In the genomic region with DNA sequence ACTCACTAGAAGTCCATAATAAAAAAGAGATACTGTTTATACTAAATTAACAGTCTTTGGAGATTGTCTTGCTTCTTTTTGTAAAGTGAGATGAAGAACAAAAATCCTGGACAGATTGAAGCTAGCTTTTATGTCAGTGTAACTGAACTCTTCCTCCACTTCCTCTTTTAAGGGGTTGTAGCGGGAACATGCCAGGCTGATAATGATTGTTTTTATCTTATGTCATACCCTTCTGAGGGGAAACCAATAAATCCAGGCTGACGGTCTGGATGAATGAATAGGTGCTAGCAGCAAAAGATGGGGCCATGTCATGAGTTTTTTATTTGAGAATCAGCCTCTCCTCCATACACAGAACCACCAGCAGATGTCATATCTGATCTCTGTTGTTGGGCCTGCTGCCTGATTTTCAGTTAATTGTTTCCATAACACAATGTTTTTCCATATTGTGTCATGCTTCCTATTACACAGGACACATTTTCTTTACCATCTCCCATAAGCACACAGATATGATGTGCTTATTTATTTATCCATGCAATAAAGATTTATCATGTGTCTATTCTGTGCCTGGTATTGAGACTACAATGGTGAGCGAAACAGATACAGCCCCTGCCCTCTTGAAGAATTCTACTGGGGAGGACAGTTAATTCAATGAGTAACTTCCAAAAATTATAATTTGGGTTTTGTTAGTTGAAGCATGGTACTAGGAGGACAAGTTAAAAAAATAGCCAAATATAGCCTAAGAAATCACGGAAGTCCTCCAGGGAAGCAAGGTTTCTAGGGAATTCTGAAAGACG, we compare ENCODE assay signal across 9 cellular contexts. TPM values are rescaled to one million over a fixed set of nuclear protein-coding genes. Genes with fewer than 3 reads are reported as not detected.
A peak's percentile ranks its signal among the peaks of the same experiment; 100 is the strongest.
DNase-seq lines count a peak whose midpoint lies in the region; ATAC-seq, FAIRE-seq and TF ChIP-seq lines count a peak whose summit lies in the region.
"Had no signal": no experiment of that assay in that cellular context is flagged by ENCODE, and none has a peak within 500 bp of the region (broad histone marks: within the 10 kb centered on the region; RNA-seq: fewer than 3 reads in every experiment).

No MANE protein-coding gene starts in this region.

- CTCF ChIA-PET in activated CD4-positive, alpha-beta T cell treated with anti-CD3 and anti-CD28 coated beads for 36 hours (lab: Charles Lee) = interaction anchor here (0.7 to 2.0 kb wide), 8 partner anchors 12 to 518 kb away, joined by 3 to 8 read pairs (median 3); no protein-coding TSS in a partner anchor
- CTCF ChIA-PET in GM12878 (lab: Yijun Ruan, JAX) = interaction anchor here (0.9 to 9.8 kb wide), 8 partner anchors 12 to 493 kb away, joined by 3 to 219 read pairs (median 4); no protein-coding TSS in a partner anchor

- no peaks in the 10 kb centered on the region for H3K4me1 ChIP-seq in GM12878 (ENCODE audit: control insufficient read depth, insufficient read depth, low read length)

- TF ChIP-seq POLR2A in GM12878 (IDR thresholded peaks at IDR 0.05; ENCODE audit: low read depth, low read length) = no peak

- peaks cover 10% of the 10 kb centered on the region for H3K27me3 Mint-ChIP-seq in activated CD4-positive, alpha-beta T cell treated with anti-CD3 and anti-CD28 coated beads for 36 hours

- RAD21 ChIA-PET in GM12878 (lab: Charles Lee; ENCODE audit: unreplicated experiment) = no interaction called here

- intact Hi-C loops in activated CD4-positive, alpha-beta T cell treated with anti-CD3 and anti-CD28 coated beads for 36 hours (cut with DNase I, micrococcal nuclease) = loop anchor here in 1 of 2 experiments (10.0 kb wide), 1 partner anchor 758 kb away; no protein-coding TSS in a partner anchor
- intact Hi-C loops in GM12878 (cut with micrococcal nuclease; ENCODE audit: unreplicated experiment) = no loop called here

- H3K4me1 Mint-ChIP-seq in activated CD4-positive, alpha-beta T cell treated with anti-CD3 and anti-CD28 coated beads for 36 hours = no peaks in the 10 kb centered on the region

- no peaks in the 10 kb centered on the region; a peak in 1 of 4 replicates for H3K27me3 ChIP-seq in GM12878 (replicated peaks in 1 of 2; ENCODE audit: control insufficient read depth in 2 of 2, insufficient read depth in 2 of 2, low read length in 1 of 2)

- no TSS peak for BruUV-seq in GM12878 (replicated peaks; lab: Mats Ljungman, UMichigan)

- no peak for TF ChIP-seq EP300 in GM12878 (IDR thresholded peaks at IDR 0.05; ENCODE audit: borderline replicate concordance in 1 of 2, control insufficient read depth in 1 of 2, low read depth in 2 of 2, low read length in 2 of 2)

- H3K27ac Mint-ChIP-seq in activated CD4-positive, alpha-beta T cell treated with anti-CD3 and anti-CD28 coated beads for 36 hours = no peak overlapping the region

- no peak for DNase-seq in activated CD4-positive, alpha-beta T cell treated with anti-CD3 and anti-CD28 coated beads for 36 hours
- no peak for DNase-seq in activated CD4-positive, alpha-beta T cell treated with anti-CD3 and anti-CD28 coated beads for 48 hours
- DNase-seq in NCI-H2081 (lab: John Stamatoyannopoulos, UW) (peak; percentile 68 to 82), GM12878 (ENCODE audit: low read depth, low spot score) (no peak), renal cortical epithelial cell (ENCODE audit: low read depth) (peak; percentile 11), T-helper 9 cell (no peak), retina (no peak)

- no peak overlapping the region for H3K4me3 ChIP-seq in GM12878

- H2AFZ ChIP-seq in GM12878 (ENCODE audit: control insufficient read depth, low read depth, low read length) = no peak overlapping the region

- no peak overlapping the region for H3K4me2 ChIP-seq in GM12878 (ENCODE audit: control insufficient read depth, insufficient read depth)

- no peaks in the 10 kb centered on the region for H3K36me3 ChIP-seq in GM12878 (ENCODE audit: control insufficient read depth in 2 of 2, insufficient read depth in 2 of 2, low read length in 1 of 2)

- no peaks in the 10 kb centered on the region for H3K9me3 Mint-ChIP-seq in activated CD4-positive, alpha-beta T cell treated with anti-CD3 and anti-CD28 coated beads for 36 hours (ENCODE audit: low read depth)

- no peak overlapping the region for H3K9ac ChIP-seq in GM12878 (ENCODE audit: control insufficient read depth, insufficient read depth, low read length)

- no peak overlapping the region for H3K4me3 Mint-ChIP-seq in activated CD4-positive, alpha-beta T cell treated with anti-CD3 and anti-CD28 coated beads for 36 hours

- TF ChIP-seq CTCF in GM12878 (IDR thresholded peaks at IDR 0.05 in 2 of 3, conservative IDR thresholded peaks at IDR 0.05 in 1 of 3; ENCODE audit: control insufficient read depth in 2 of 3, extremely low read depth in 1 of 3, insufficient read depth in 1 of 3, low read depth in 3 of 3, low read length in 3 of 3) = peak in 2 of 3 experiments; percentile 10 to 30; a peak in 2 of 6 replicates

- POLR2A ChIA-PET in activated CD4-positive, alpha-beta T cell treated with anti-CD3 and anti-CD28 coated beads for 36 hours (lab: Charles Lee) = no interaction called here
- POLR2A ChIA-PET in GM12878 (lab: Charles Lee) = no interaction called here

- SMC1A ChIA-PET in GM12878 (lab: Charles Lee; ENCODE audit: uncharacterized antibody, unreplicated experiment) = no interaction called here

- H3K27ac ChIP-seq in GM12878 (ENCODE audit: control insufficient read depth, insufficient read depth) = no peak overlapping the region

- H3K79me2 ChIP-seq in GM12878 (ENCODE audit: control insufficient read depth, insufficient read depth, low read length) = no peaks in the 10 kb centered on the region

- H4K20me1 ChIP-seq in GM12878 (ENCODE audit: control insufficient read depth, insufficient read depth) = no peaks in the 10 kb centered on the region

- FAIRE-seq in GM12878 (lab: Jason Lieb, UNC) = no peak
- FAIRE-seq: small intestine had no signal

- H3K36me3 Mint-ChIP-seq in activated CD4-positive, alpha-beta T cell treated with anti-CD3 and anti-CD28 coated beads for 36 hours (ENCODE audit: low read depth) = no peaks in the 10 kb centered on the region

- WGBS in GM12878 (ENCODE audit: insufficient coverage, insufficient replicate concordance, low lambda C conversion rate, missing lambda C conversion rate) = 14% methylated on average over 5 of the region's 5 CpGs

- H3K9me3 ChIP-seq in GM12878 (replicated peaks; ENCODE audit: control insufficient read depth, insufficient read depth, low read length) = no peaks in the 10 kb centered on the region

- ATAC-seq in activated CD4-positive, alpha-beta T cell treated with anti-CD3 and anti-CD28 coated beads for 36 hours = peak; percentile 33
- ATAC-seq in GM12878 = no peak
- ATAC-seq in GM19328 (IDR thresholded peaks at IDR 0.05; ENCODE audit: unreplicated experiment) = no peak

- 0 out of 2 replicates have a peak, but pooled peaks have one; percentile 9 for TF ChIP-seq RAD21 in GM12878 (IDR thresholded peaks at IDR 0.05; ENCODE audit: insufficient read depth, low read depth, low read length)

- in situ Hi-C loops in GM12878 (cut with MboI) = loop anchor here (25.0 kb wide), 1 partner anchor 1285 kb away; no protein-coding TSS in a partner anchor

TF ChIP-seq in GM12878, 131 proteins besides CTCF, POLR2A, EP300 and RAD21:
- TF ChIP-seq TCF12 (IDR thresholded peaks at IDR 0.05; ENCODE audit: low read depth, low read length) (no peak), SIX5 (IDR thresholded peaks at IDR 0.05; ENCODE audit: low read depth, low read length, severe bottlenecking) (no peak), CBX5 (IDR thresholded peaks at IDR 0.05; ENCODE audit: low read depth) (no peak), SPI1 (IDR thresholded peaks at IDR 0.05; ENCODE audit: borderline replicate concordance, insufficient read depth, low read depth, low read length) (peak; percentile 64)

RNA-seq across cellular contexts. Expression of a gene that starts 33.5 kb away (rescaled TPM):
- 10 to 100 TPM; 14.8 to 17.7 TPM for total RNA-seq in activated CD4-positive, alpha-beta T cell treated with anti-CD3 and anti-CD28 coated beads for 36 hours
- 8.5 and 10.0 TPM in 2 replicates for total RNA-seq in GM12878 (2013; cell fraction: nucleolus; rRNA removed)
- total RNA-seq in GM12878 (2014; rRNA removed) (3.8 and 5.1 TPM in 2 replicates), GM12878 (2014; rRNA removed; fragmentation: Illumina TruSeq; extraction: Trizol) (5.1 TPM in 2 replicates), GM12878 (2021) (5.8 and 6.1 TPM in 2 replicates), renal cortical epithelial cell (18.9 and 20.9 TPM in 2 replicates)
- 1.0 TPM for polyA plus RNA-seq in GM12878 (2011; ENCODE audit: low read depth)
- polyA plus RNA-seq in GM12878 (2011; rRNA removed) (7.3 and 8.4 TPM in 2 replicates), GM12878 (2014; fragmentation: Illumina TruSeq; extraction: Trizol) (5.5 and 8.1 TPM in 2 replicates), GM12878 (2014; fragmentation: Nextera tagmentation; extraction: Ambion mirVana) (1 to 10 TPM; 1.6 to 2.7 TPM), GM12878 (2014; rRNA removed) (5.2 and 5.8 TPM in 2 replicates), GM12878 (2016; fragmentation: Nextera tagmentation; extraction: Ambion mirVana) (10 to 100 TPM in 1 of 2 experiments, 1 to 10 TPM in 1; 8.7 to 10.9 TPM)
- polyA plus RNA-seq in GM12878 (2011; cell fraction: cytosol; rRNA removed) = 3.0 and 4.8 TPM in 2 replicates
- polyA plus RNA-seq in GM12878 (2011; cell fraction: nucleus; rRNA removed) = 8.9 and 9.0 TPM in 2 replicates
- 2.0 and 2.4 TPM in 2 replicates for polyA plus RNA-seq in GM12878 (2012)
- polyA minus RNA-seq in GM12878 (2011; rRNA and poly(A)+ RNA removed) = 3.1 and 4.1 TPM in 2 replicates
- polyA minus RNA-seq in GM12878 (2011; cell fraction: cytosol; rRNA and poly(A)+ RNA removed) = 1.2 and 3.2 TPM in 2 replicates
- 6.0 and 11.7 TPM in 2 replicates for polyA minus RNA-seq in GM12878 (2011; cell fraction: nucleus; rRNA and poly(A)+ RNA removed)

Comparison
In these comparisons a context has a peak if more than half of its experiments do, and no peak if none do; other contexts are left out.
1. DNase-seq: peak in NCI-H2081 (2 of 2) and renal cortical epithelial cell (single experiment); none in activated CD4-positive, alpha-beta T cell treated with anti-CD3 and anti-CD28 coated beads for 36 hours (single experiment), activated CD4-positive, alpha-beta T cell treated with anti-CD3 and anti-CD28 coated beads for 48 hours (single experiment), GM12878 (single experiment), T-helper 9 cell (single experiment) and retina (single experiment).